In the genomic region with DNA sequence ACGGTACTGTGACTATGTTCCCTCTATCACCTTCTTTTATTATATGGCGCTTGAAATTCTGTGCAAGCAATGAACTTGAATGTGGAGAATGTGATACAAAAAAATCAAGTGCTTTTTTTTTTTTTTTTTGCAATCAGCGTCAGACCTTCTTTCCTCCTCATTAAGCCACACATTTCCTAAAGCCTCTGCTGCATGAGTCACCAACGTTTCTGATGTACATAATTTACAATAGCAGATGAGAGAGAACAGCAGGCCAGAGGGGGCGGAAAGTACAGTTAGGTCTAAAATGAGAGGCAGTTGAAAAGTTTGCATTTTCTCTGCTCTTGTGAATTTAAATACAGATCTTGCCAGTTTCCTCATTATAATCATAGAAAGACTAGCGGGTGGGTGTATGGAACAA, we compare ENCODE assay signal across 8 cellular contexts.
DNase-seq lines count a peak whose midpoint lies in the region; ATAC-seq and TF ChIP-seq lines count a peak whose summit lies in the region.

No MANE protein-coding gene starts in this region.

- H3K4me1 Mint-ChIP-seq in activated B cell treated with CpG ODN at 0.5 μM for 24 hours: peaks cover 99% of the 10 kb centered on the region
- peaks cover 48 to 89% of the 10 kb centered on the region in 2 donors for H3K4me1 Mint-ChIP-seq in stimulated activated naive B cell treated with anti-CD40 and anti-IgM and Interleukin-4, amounts not matched to agents 10 μg/mL and 1 μg/mL and 100 μg/mL, for 72 hours

- TF ChIP-seq POLR2A in sigmoid colon (IDR thresholded peaks at IDR 0.05): no peak

- no peaks in the 10 kb centered on the region for H3K9me3 Mint-ChIP-seq in activated B cell treated with CpG ODN at 0.5 μM for 24 hours
- peaks cover 1 to 4% of the 10 kb centered on the region in 2 donors for H3K9me3 Mint-ChIP-seq in stimulated activated naive B cell treated with anti-CD40 and anti-IgM and Interleukin-4, amounts not matched to agents 10 μg/mL and 1 μg/mL and 100 μg/mL, for 72 hours

- intact Hi-C loops in activated B cell treated with CpG ODN at 0.5 μM for 24 hours (cut with micrococcal nuclease): loop anchor here (1.0 kb wide), 2 partner anchors 8 to 23 kb away; no protein-coding TSS in a partner anchor
- intact Hi-C loops in sigmoid colon (cut with DNase I): no loop called here

- H3K27ac Mint-ChIP-seq in activated B cell treated with CpG ODN at 0.5 μM for 24 hours: peak overlapping the region; percentile 96
- peak overlapping the region; percentile 88 for H3K27ac Mint-ChIP-seq in stimulated activated naive B cell treated with anti-CD40 and anti-IgM and Interleukin-4, amounts not matched to agents 10 μg/mL and 1 μg/mL and 100 μg/mL, for 72 hours

- peak overlapping the region in 1 of 4 donors; percentile 16 for H3K27ac ChIP-seq in sigmoid colon

- no peak for TF ChIP-seq EP300 in sigmoid colon (IDR thresholded peaks at IDR 0.05)

- H3K9me3 ChIP-seq in MG63 (no peaks in the 10 kb centered on the region), sigmoid colon (no peaks in the 10 kb centered on the region)

- no peaks in the 10 kb centered on the region for H3K36me3 Mint-ChIP-seq in activated B cell treated with CpG ODN at 0.5 μM for 24 hours (ENCODE audit: low read depth)
- peaks cover 0 to 5% of the 10 kb centered on the region in 2 donors for H3K36me3 Mint-ChIP-seq in stimulated activated naive B cell treated with anti-CD40 and anti-IgM and Interleukin-4, amounts not matched to agents 10 μg/mL and 1 μg/mL and 100 μg/mL, for 72 hours

- ATAC-seq in activated B cell treated with CpG ODN at 0.5 μM for 24 hours (ENCODE audit: low read depth): peak; percentile 53
- peak; percentile 61 to 72 for ATAC-seq in stimulated activated naive B cell treated with anti-CD40 and anti-IgM and Interleukin-4, amounts not matched to agents 10 μg/mL and 1 μg/mL and 100 μg/mL, for 72 hours (replicated peaks)

- POLR2A ChIA-PET in activated B cell treated with CpG ODN at 0.5 μM for 24 hours (lab: Charles Lee): interaction anchor here (1.1 to 5.2 kb wide), 3 partner anchors 7 to 23 kb away, joined by 4 to 120 read pairs (median 9); no protein-coding TSS in a partner anchor

- peak overlapping the region; percentile 75 for H3K4me3 Mint-ChIP-seq in activated B cell treated with CpG ODN at 0.5 μM for 24 hours
- peak overlapping the region; percentile 54 to 68 for H3K4me3 Mint-ChIP-seq in stimulated activated naive B cell treated with anti-CD40 and anti-IgM and Interleukin-4, amounts not matched to agents 10 μg/mL and 1 μg/mL and 100 μg/mL, for 72 hours

- H3K4me3 ChIP-seq in MG63: no peak overlapping the region
- H3K4me3 ChIP-seq in sigmoid colon: no peak overlapping the region

- H3K36me3 ChIP-seq in MG63 (no peaks in the 10 kb centered on the region), sigmoid colon (no peaks in the 10 kb centered on the region)

- WGBS in sigmoid colon, 2 donors: 26 to 46% methylated on average over 6 of the region's 6 CpGs

- CTCF ChIA-PET in activated B cell treated with CpG ODN at 0.5 μM for 24 hours (lab: Charles Lee): interaction anchor here (0.6 kb wide), 1 partner anchor 24 kb away, joined by 3 read pairs; no protein-coding TSS in a partner anchor

- TF ChIP-seq CTCF in activated B cell treated with CpG ODN at 0.5 μM for 24 hours (IDR thresholded peaks at IDR 0.05): no peak
- TF ChIP-seq CTCF in sigmoid colon (IDR thresholded peaks at IDR 0.05): no peak

- H3K27me3 ChIP-seq in MG63: no peaks in the 10 kb centered on the region
- no peaks in the 10 kb centered on the region for H3K27me3 ChIP-seq in sigmoid colon

- peak; percentile 43 for DNase-seq in stimulated activated CD4-positive, alpha-beta T cell treated with anti-CD3 and anti-CD28 coated beads, Interleukin-12 subunit alpha, Interleukin-12 subunit beta, amount 100 ng/mL, for 4 hours
- no peak for DNase-seq in stimulated activated CD4-positive, alpha-beta T cell treated with anti-CD3 and anti-CD28 coated beads, Interleukin-2, amount 100 ng/mL, for 48 hours
- DNase-seq in activated B cell treated with CpG ODN at 0.5 μM for 24 hours (no peak), fibroblast of gingiva (ENCODE audit: low read depth) (peak; percentile 68), MG63 (no peak), NCI-H345 (lab: John Stamatoyannopoulos, UW) (no peak), sigmoid colon (no peak)
- peak; percentile 48 for DNase-seq in stimulated activated naive B cell treated with anti-CD40 and anti-IgM and Interleukin-4, amounts not matched to agents 10 μg/mL and 1 μg/mL and 100 μg/mL, for 72 hours

- H3K4me1 ChIP-seq in sigmoid colon: peaks cover 0 to 40% (median 34%) of the 10 kb centered on the region in 4 donors

- H3K27me3 Mint-ChIP-seq in activated B cell treated with CpG ODN at 0.5 μM for 24 hours: no peaks in the 10 kb centered on the region
- no peaks in the 10 kb centered on the region for H3K27me3 Mint-ChIP-seq in stimulated activated naive B cell treated with anti-CD40 and anti-IgM and Interleukin-4, amounts not matched to agents 10 μg/mL and 1 μg/mL and 100 μg/mL, for 72 hours

Comparison
In these comparisons a context has a peak if more than half of its experiments do, and no peak if none do; other contexts are left out.
1. DNase-seq: peak in stimulated activated CD4-positive, alpha-beta T cell treated with anti-CD3 and anti-CD28 coated beads, Interleukin-12 subunit alpha, Interleukin-12 subunit beta, amount 100 ng/mL, for 4 hours (single experiment), fibroblast of gingiva (single experiment) and stimulated activated naive B cell treated with anti-CD40 and anti-IgM and Interleukin-4, amounts not matched to agents 10 μg/mL and 1 μg/mL and 100 μg/mL, for 72 hours (single experiment); none in stimulated activated CD4-positive, alpha-beta T cell treated with anti-CD3 and anti-CD28 coated beads, Interleukin-2, amount 100 ng/mL, for 48 hours (0 of 2), activated B cell treated with CpG ODN at 0.5 μM for 24 hours (single experiment), MG63 (single experiment), NCI-H345 (single experiment) and sigmoid colon (single experiment).